Comparison of ENCODE assay signal across 8 cellular contexts in genomic region chr12:31732926-31733548, GRCh38. TPM values are rescaled to one million over a fixed set of nuclear protein-coding genes. Genes with fewer than 3 reads are reported as not detected.
DNase-seq lines count a peak whose midpoint lies in the region; ATAC-seq and TF ChIP-seq lines count a peak whose summit lies in the region.

No MANE protein-coding gene starts in this region.

- TF ChIP-seq POLR2A in vagina (IDR thresholded peaks at IDR 0.05) = no peak

- H3K4me3 ChIP-seq in ascending aorta (no peak overlapping the region), vagina (no peak overlapping the region)

- H3K27me3 ChIP-seq in ascending aorta (no peaks in the 10 kb centered on the region), vagina (no peaks in the 10 kb centered on the region)

- no peak for TF ChIP-seq CTCF in ascending aorta (IDR thresholded peaks at IDR 0.05)
- TF ChIP-seq CTCF in vagina (IDR thresholded peaks at IDR 0.05) = no peak

- H3K36me3 ChIP-seq in ascending aorta = no peaks in the 10 kb centered on the region
- no peaks in the 10 kb centered on the region for H3K36me3 ChIP-seq in vagina

- H3K27ac ChIP-seq in ascending aorta (peak overlapping the region; percentile 92 to 96), vagina (peak overlapping the region; percentile 94)

- peaks cover 10 to 42% of the 10 kb centered on the region in 2 donors for H3K4me1 ChIP-seq in ascending aorta
- peaks cover 40% of the 10 kb centered on the region for H3K4me1 ChIP-seq in vagina

- ATAC-seq in HG02678 (IDR thresholded peaks at IDR 0.05; ENCODE audit: unreplicated experiment) (no peak), HG02571 (IDR thresholded peaks at IDR 0.05; ENCODE audit: unreplicated experiment) (no peak), HG02970 (IDR thresholded peaks at IDR 0.05; ENCODE audit: low FRiP score, unreplicated experiment) (no peak)

- DNase-seq in GM04503 (ENCODE audit: low read depth) = peak; percentile 57
- peak; percentile 55 for DNase-seq in NCI-H460 (ENCODE audit: extremely low read depth, low read depth)
- DNase-seq in ascending aorta (ENCODE audit: low spot score in 2 of 2) = no peak
- peak; percentile 20 for DNase-seq in left kidney (ENCODE audit: low read depth, low spot score)
- no peak for DNase-seq in vagina (ENCODE audit: extremely low spot score in 2 of 2)

- peaks cover 0 to 36% of the 10 kb centered on the region in 2 donors for H3K9me3 ChIP-seq in ascending aorta
- H3K9me3 ChIP-seq in vagina = no peaks in the 10 kb centered on the region

- intact Hi-C loops in ascending aorta (cut with DNase I) (loop anchor here (2.0 kb wide), 1 partner anchor 14 kb away; no protein-coding TSS in a partner anchor), vagina (cut with DNase I) (no loop called here)

RNA-seq across cellular contexts. Expression of gene AMN1, which starts 4.2 kb away (rescaled TPM):
- 19.0 and 20.1 TPM in 2 replicates for total RNA-seq in NCI-H460 (2014; rRNA removed; shearing (Covaris generic))
- polyA plus RNA-seq in NCI-H460 (2014; cell fraction: nucleus; rRNA removed) = 12.7 and 27.4 TPM in 2 replicates
- total RNA-seq in ascending aorta (0.75 TPM), vagina (5.9 TPM)

Comparison
In these comparisons a context has a peak if more than half of its experiments do, and no peak if none do; other contexts are left out.
1. DNase-seq: peak in GM04503 (single experiment), NCI-H460 (single experiment) and left kidney (single experiment); none in ascending aorta (0 of 2) and vagina (0 of 2).